In the genomic region with DNA sequence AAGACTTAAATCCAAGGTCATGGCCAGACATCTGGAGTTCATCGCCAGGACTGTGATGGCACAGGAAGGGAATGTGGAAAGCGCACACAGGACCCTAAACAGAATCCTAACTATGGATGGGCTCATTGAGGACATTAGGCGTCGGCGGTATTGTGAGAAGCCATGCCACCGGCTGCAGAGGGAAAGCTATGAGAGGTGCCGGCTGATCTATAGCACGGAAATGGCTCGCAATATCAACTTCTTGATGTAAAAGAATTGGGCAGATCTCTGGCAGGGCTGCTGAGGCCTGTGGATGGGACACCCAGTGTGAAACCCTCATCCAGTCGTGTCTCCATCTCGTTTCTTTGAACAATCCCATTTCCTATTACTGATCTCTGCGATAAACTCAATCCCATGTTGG, we compare ENCODE assay signal across 19 cellular contexts. TPM values are rescaled to one million over a fixed set of nuclear protein-coding genes. Genes with fewer than 3 reads are reported as not detected.
DNase-seq lines count a peak whose midpoint lies in the region; TF ChIP-seq lines count a peak whose summit lies in the region.
"Had no signal": no experiment of that assay in that cellular context is flagged by ENCODE, and none has a peak within 500 bp of the region (broad histone marks: within the 10 kb centered on the region; RNA-seq: fewer than 3 reads in every experiment).

No MANE protein-coding gene starts in this region.

- WGBS in stomach, 5 donors = 91 to 96% (median 95%) methylated on average over 12 of the region's 12 CpGs

- H3K4me3 ChIP-seq in right atrium auricular region (no peak overlapping the region), neural progenitor cell (no peak overlapping the region), stomach (no peak overlapping the region)
- H3K4me3 ChIP-seq: BLaER1 had no signal

- no peak for TF ChIP-seq POLR2A in stomach (IDR thresholded peaks at IDR 0.05)

- H3K27ac Mint-ChIP-seq in neural progenitor cell = no peak overlapping the region
- H3K27ac Mint-ChIP-seq in HFFc6 = no peak overlapping the region; the same call in 1 of the 2 replicates
- H3K27ac Mint-ChIP-seq: B cell; CD4-positive, CD25-positive, alpha-beta regulatory T cell; CD8-positive, alpha-beta T cell had no signal

- H3K4me1 Mint-ChIP-seq in neural progenitor cell = peaks cover 8% of the 10 kb centered on the region
- H3K4me1 Mint-ChIP-seq in HFFc6 (ENCODE audit: low read depth) = no peaks in the 10 kb centered on the region
- H3K4me1 Mint-ChIP-seq: B cell had no signal

- H3K36me3 Mint-ChIP-seq in neural progenitor cell = no peaks in the 10 kb centered on the region
- no peaks in the 10 kb centered on the region for H3K36me3 Mint-ChIP-seq in HFFc6 (ENCODE audit: low read depth)
- H3K36me3 Mint-ChIP-seq: CD4-positive, CD25-positive, alpha-beta regulatory T cell; CD8-positive, alpha-beta T cell had no signal

- H3K9me3 ChIP-seq in right atrium auricular region = no peaks in the 10 kb centered on the region
- no peaks in the 10 kb centered on the region for H3K9me3 ChIP-seq in neural progenitor cell (ENCODE audit: low read depth)
- H3K9me3 ChIP-seq in stomach = no peaks in the 10 kb centered on the region
- H3K9me3 ChIP-seq: BLaER1, Caco-2 had no signal

- H3K36me3 ChIP-seq in right atrium auricular region = no peaks in the 10 kb centered on the region
- H3K36me3 ChIP-seq in neural progenitor cell = no peaks in the 10 kb centered on the region
- no peaks in the 10 kb centered on the region for H3K36me3 ChIP-seq in stomach
- H3K36me3 ChIP-seq: BLaER1 had no signal

- no peak for TF ChIP-seq CTCF in right atrium auricular region (IDR thresholded peaks at IDR 0.05)
- TF ChIP-seq CTCF in neural progenitor cell (IDR thresholded peaks at IDR 0.05) = no peak
- TF ChIP-seq CTCF in stomach (IDR thresholded peaks at IDR 0.05) = no peak
- TF ChIP-seq CTCF in HFFc6 (IDR thresholded peaks at IDR 0.05) = no peak

- H3F3A ChIP-seq in neural progenitor cell (ENCODE audit: low read depth) = peaks cover 13% of the 10 kb centered on the region

- H3K9ac ChIP-seq in neural progenitor cell = no peak overlapping the region
- H3K9ac ChIP-seq: BLaER1 had no signal

- H3K9me3 Mint-ChIP-seq in neural progenitor cell (no peaks in the 10 kb centered on the region), HFFc6 (no peaks in the 10 kb centered on the region)
- H3K9me3 Mint-ChIP-seq: CD8-positive, alpha-beta T cell had no signal

- H3K4me3 Mint-ChIP-seq in neural progenitor cell = no peak overlapping the region
- H3K4me3 Mint-ChIP-seq in HFFc6 = no peak overlapping the region
- H3K4me3 Mint-ChIP-seq: B cell; CD4-positive, CD25-positive, alpha-beta regulatory T cell; CD8-positive, alpha-beta T cell had no signal

- no peak overlapping the region for H3K4me2 ChIP-seq in neural progenitor cell
- H3K4me2 ChIP-seq: BLaER1 had no signal

- H3K27ac ChIP-seq in right atrium auricular region (no peak overlapping the region), neural progenitor cell (no peak overlapping the region), stomach (no peak overlapping the region)
- H3K27ac ChIP-seq: 22Rv1, BLaER1, C4-2B had no signal

- DNase-seq in right atrium auricular region (ENCODE audit: low spot score) = peak; percentile 44
- no peak for DNase-seq in cardiac septum (ENCODE audit: low spot score)
- DNase-seq in neural progenitor cell (ENCODE audit: low spot score) = peak; percentile 1
- DNase-seq in stomach = peak; percentile 22
- no peak for DNase-seq in iPS-NIHi7 (ENCODE audit: extremely low spot score)
- no peak for DNase-seq in activated naive CD4-positive, alpha-beta T cell (lab: John Stamatoyannopoulos, UW)
- DNase-seq in HFFc6 = no peak
- DNase-seq: Caco-2; CD4-positive, CD25-positive, alpha-beta regulatory T cell; CD8-positive, alpha-beta T cell; DMS153; DND-41; GOT3; H7; HCEC 1CT had no signal

- H3K27me3 ChIP-seq in right atrium auricular region = no peaks in the 10 kb centered on the region
- H3K27me3 ChIP-seq in neural progenitor cell = no peaks in the 10 kb centered on the region
- H3K27me3 ChIP-seq in stomach = no peaks in the 10 kb centered on the region
- H3K27me3 ChIP-seq: BLaER1 had no signal

- H2AFZ ChIP-seq in neural progenitor cell (replicated peaks) = no peak overlapping the region

- H3K4me1 ChIP-seq in right atrium auricular region = peaks cover 0 to 6% of the 10 kb centered on the region in 2 donors
- H3K4me1 ChIP-seq in neural progenitor cell = peaks cover 10% of the 10 kb centered on the region
- H3K4me1 ChIP-seq in stomach = peaks cover 5 to 11% (median 9%) of the 10 kb centered on the region in 4 donors
- H3K4me1 ChIP-seq: Caco-2 had no signal

- H3K27me3 Mint-ChIP-seq in neural progenitor cell (ENCODE audit: insufficient read depth, low read depth) (peaks cover 4% of the 10 kb centered on the region), HFFc6 (ENCODE audit: insufficient read depth) (peaks cover 6% of the 10 kb centered on the region)

- no peaks in the 10 kb centered on the region for H4K20me1 ChIP-seq in neural progenitor cell (ENCODE audit: low read depth)
- H4K20me1 ChIP-seq: BLaER1 had no signal

- no peak for TF ChIP-seq EP300 in stomach (IDR thresholded peaks at IDR 0.05)

- no peaks in the 10 kb centered on the region for H3K79me2 ChIP-seq in neural progenitor cell (ENCODE audit: low read depth)

- intact Hi-C loops in cardiac septum (cut with DNase I) = loop anchor here (10.0 kb wide), 1 partner anchor 252 kb away; no protein-coding TSS in a partner anchor
- intact Hi-C loops in stomach (cut with DNase I; ENCODE audit: low total_unique reads) = no loop called here

RNA-seq across cellular contexts. Expression of gene CTBP2, which starts 6.3 kb away (rescaled TPM):
- total RNA-seq in right atrium auricular region (10 to 100 TPM; 26.0 to 36.0 TPM), cardiac septum (35.9 TPM), neural progenitor cell (ENCODE audit: low replicate concordance) (55.2 and 97.6 TPM in 2 replicates), stomach (100 to 1,000 TPM in 2 of 5 donors, 10 to 100 TPM in 3; 58.6 to 169 (median 80.5) TPM)
- polyA plus RNA-seq in stomach = 10 to 100 TPM; 21.3 to 41.2 (median 34.6) TPM
- total RNA-seq in HFFc6 (2021; fragmentation: NEBNext Ultra II Directional; extraction: Animal tissue kit (Norgen Biotek cat#: 25700)) = 10 to 100 TPM; 70.6 to 86.9 (median 78.8) TPM

Comparison
In these comparisons a context has a peak if more than half of its experiments do, and no peak if none do; other contexts are left out.
1. DNase-seq: peak in right atrium auricular region (single experiment), neural progenitor cell (single experiment) and stomach (single experiment); none in cardiac septum (single experiment), iPS-NIHi7 (single experiment), activated naive CD4-positive, alpha-beta T cell (0 of 4) and HFFc6 (single experiment).